In the genomic region with DNA sequence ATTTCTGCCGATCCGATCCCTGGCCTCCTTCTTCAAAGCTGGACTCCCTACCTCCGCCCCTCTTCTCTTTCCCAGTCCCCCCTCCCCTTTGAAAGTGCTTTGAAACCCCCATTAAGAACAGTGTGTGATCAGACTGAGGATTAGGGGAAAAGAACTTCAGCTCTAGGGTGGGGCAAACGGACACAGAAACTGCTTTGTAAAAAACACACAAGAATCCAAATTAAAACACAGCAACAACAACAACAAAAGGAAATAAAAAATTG, we compare ENCODE assay signal across 8 cellular contexts.
DNase-seq lines count a peak whose midpoint lies in the region; ATAC-seq, FAIRE-seq and TF ChIP-seq lines count a peak whose summit lies in the region.

No MANE protein-coding gene starts in this region.

- no peaks in the 10 kb centered on the region for H3K9me3 ChIP-seq in iPS-20b (ENCODE audit: insufficient read depth, low read depth, low read length)
- no peaks in the 10 kb centered on the region for H3K9me3 ChIP-seq in stomach smooth muscle (ENCODE audit: control insufficient read depth in 2 of 2, low read length in 2 of 2)

- H3K4me3 ChIP-seq in HL-60 (replicated peaks; ENCODE audit: insufficient read depth, low read length), result peak overlapping the region; percentile 88
- H3K4me3 ChIP-seq in iPS-20b (ENCODE audit: low read length), result peak overlapping the region; percentile 92
- peak overlapping the region; percentile 44 to 93 for H3K4me3 ChIP-seq in stomach smooth muscle (ENCODE audit: low read length in 2 of 2)

- TF ChIP-seq CTCF in HL-60 (IDR thresholded peaks at IDR 0.05; ENCODE audit: insufficient read depth, low read length), result no peak

- DNase-seq in HL-60 (ENCODE audit: low read depth in 1 of 2, low spot score in 1 of 2) (no peak), H54 (ENCODE audit: insufficient read length, low spot score) (no peak)
- DNase-seq in activated CD4-positive, alpha-beta T cell treated with anti-CD3 and anti-CD28 coated beads for 1 hour, result no peak

- no peak for FAIRE-seq in H54 (lab: Jason Lieb, UNC)

- H3K27me3 ChIP-seq in HL-60 (ENCODE audit: insufficient read depth, poor library complexity, severe bottlenecking) (no peaks in the 10 kb centered on the region), iPS-20b (ENCODE audit: insufficient read depth, low read length) (peaks cover 14% of the 10 kb centered on the region), stomach smooth muscle (ENCODE audit: control insufficient read depth in 1 of 2, insufficient read depth in 2 of 2, low read length in 2 of 2) (no peaks in the 10 kb centered on the region)

- H3K27ac ChIP-seq in HL-60 (replicated peaks) (peak overlapping the region; percentile 96), angular gyrus (ENCODE audit: low read depth, low read length) (peak overlapping the region; percentile 90), iPS-20b (ENCODE audit: low read length) (peak overlapping the region; percentile 95), stomach smooth muscle (ENCODE audit: low read length) (peak overlapping the region; percentile 87)

- peaks cover 40% of the 10 kb centered on the region for H3K36me3 ChIP-seq in iPS-20b (ENCODE audit: insufficient read depth, low read depth, low read length)
- peaks cover 7 to 10% of the 10 kb centered on the region in 2 donors for H3K36me3 ChIP-seq in stomach smooth muscle (ENCODE audit: control insufficient read depth in 2 of 2, insufficient read depth in 2 of 2, low read length in 2 of 2)

- H3K4me1 ChIP-seq in iPS-20b (ENCODE audit: insufficient read depth, low read length) (peaks cover 25% of the 10 kb centered on the region), stomach smooth muscle (ENCODE audit: control insufficient read depth, insufficient read depth, low read length) (peaks cover 12% of the 10 kb centered on the region)

- TF ChIP-seq POLR2A in GM18505 (IDR thresholded peaks at IDR 0.05; ENCODE audit: borderline replicate concordance, extremely low read depth, insufficient read depth, insufficient read length) (no peak), H54 (IDR thresholded peaks at IDR 0.05; ENCODE audit: low read depth, low read length) (no peak)

- H3K9ac ChIP-seq in iPS-20b (ENCODE audit: low read depth, low read length) (peak overlapping the region; percentile 100), stomach smooth muscle (ENCODE audit: low read length in 2 of 2) (peak overlapping the region; percentile 78 to 89)

- ATAC-seq in GM18505 (IDR thresholded peaks at IDR 0.05; ENCODE audit: unreplicated experiment), result no peak
- no peak for ATAC-seq in GM18498 (IDR thresholded peaks at IDR 0.05; ENCODE audit: unreplicated experiment)
